In genomic region chr19:16441661-16442071, GRCh38 we compare ENCODE assay signal across 8 cellular contexts. TPM values are rescaled to one million over a fixed set of nuclear protein-coding genes. Genes with fewer than 3 reads are reported as not detected.
DNase-seq lines count a peak whose midpoint lies in the region; ATAC-seq and TF ChIP-seq lines count a peak whose summit lies in the region.

No MANE protein-coding gene starts in this region.

- H3K4me1 ChIP-seq in foreskin keratinocyte (no peaks in the 10 kb centered on the region), stomach (peaks cover 26 to 68% (median 47%) of the 10 kb centered on the region in 4 donors)

- no peaks in the 10 kb centered on the region for H3K27me3 ChIP-seq in foreskin keratinocyte
- H3K27me3 ChIP-seq in stomach, result no peaks in the 10 kb centered on the region

- H3K36me3 ChIP-seq in stomach, result peaks cover 10 to 53% (median 49%) of the 10 kb centered on the region in 4 donors

- in situ Hi-C loops in SK-MEL-5 (cut with HindIII; ENCODE audit: low pct_unique_long_range_greater_than_20kb, low sequenced_read_pairs), result no loop called here

- intact Hi-C loops in Right ventricle myocardium superior (cut with DNase I), result no loop called here
- intact Hi-C loops in Right ventricle myocardium inferior (cut with DNase I), result no loop called here
- intact Hi-C loops in stomach (cut with DNase I; ENCODE audit: low total_unique reads), result no loop called here

- no peak overlapping the region for H3K4me3 ChIP-seq in stomach

- peak; percentile 60 for TF ChIP-seq CTCF in foreskin keratinocyte (conservative IDR thresholded peaks at IDR 0.05)
- peak in 4 of 7 experiments; percentile 8 to 40 (median 16) for TF ChIP-seq CTCF in stomach (IDR thresholded peaks at IDR 0.05)

- TF ChIP-seq POLR2A in stomach (IDR thresholded peaks at IDR 0.05), result no peak

- TF ChIP-seq EP300 in stomach (IDR thresholded peaks at IDR 0.05), result no peak

- no peaks in the 10 kb centered on the region for H3K9me3 ChIP-seq in stomach

- 86 to 90% (median 88%) methylated on average over 12 of the region's 12 CpGs for WGBS in stomach, 5 donors

- H3K27ac ChIP-seq in foreskin keratinocyte, result no peak overlapping the region
- H3K27ac ChIP-seq in stomach, result peak overlapping the region in 1 of 5 donors; percentile 67

- DNase-seq in Right ventricle myocardium superior, result no peak
- no peak for DNase-seq in Right ventricle myocardium inferior (ENCODE audit: missing footprints)
- DNase-seq in SK-MEL-5 (ENCODE audit: low read depth, low spot score), result peak; percentile 55
- DNase-seq in foreskin keratinocyte, result no peak
- DNase-seq in stomach, result no peak
- DNase-seq in central memory CD4-positive, alpha-beta T cell, result no peak

- ATAC-seq in Right ventricle myocardium superior (ENCODE audit: poor library complexity) (peak; percentile 10), Right ventricle myocardium inferior (no peak), foreskin keratinocyte (peak; percentile 47), HG02759 (IDR thresholded peaks at IDR 0.05; ENCODE audit: unreplicated experiment) (no peak)
- no peak for ATAC-seq in activated CD4-positive, CD25-positive, alpha-beta regulatory T cell treated with anti-CD3 and anti-CD28 coated beads, Interleukin-2, amount 50 U/mL, for 24 hours

RNA-seq across cellular contexts. Expression of gene EPS15L1, which starts 30.1 kb away (rescaled TPM):
- total RNA-seq in Right ventricle myocardium superior (76.1 TPM), Right ventricle myocardium inferior (64.7 TPM), foreskin keratinocyte (19.5 and 19.7 TPM in 2 replicates), stomach (10 to 100 TPM; 17.7 to 67.7 (median 26.1) TPM)
- total RNA-seq in SK-MEL-5 (2014; rRNA removed; shearing (Covaris generic)), result 4.7 and 4.8 TPM in 2 replicates
- 16.4 and 24.9 TPM in 2 replicates for polyA plus RNA-seq in SK-MEL-5 (2015; cell fraction: cytosol; rRNA removed)
- polyA plus RNA-seq in SK-MEL-5 (2015; cell fraction: nucleus; rRNA removed), result 27.0 and 33.4 TPM in 2 replicates
- polyA plus RNA-seq in foreskin keratinocyte (19.7 and 20.4 TPM in 2 replicates), stomach (10 to 100 TPM; 15.6 to 20.2 (median 16.2) TPM)

RNA-seq across cellular contexts. Expression of gene CALR3, which starts 54.3 kb away (rescaled TPM):
- not detected for total RNA-seq in Right ventricle myocardium superior
- not detected for total RNA-seq in Right ventricle myocardium inferior
- total RNA-seq in SK-MEL-5 (2014; rRNA removed; shearing (Covaris generic)), result 0.29 and 0.53 TPM in 2 replicates
- polyA plus RNA-seq in SK-MEL-5 (2015; cell fraction: cytosol; rRNA removed), result 0.18 TPM in 1 of 2 replicates, not detected in the other
- polyA plus RNA-seq in SK-MEL-5 (2015; cell fraction: nucleus; rRNA removed), result not detected in 2 replicates
- not detected in 2 replicates for total RNA-seq in foreskin keratinocyte
- polyA plus RNA-seq in foreskin keratinocyte, result 0.03 TPM in 1 of 2 replicates, not detected in the other
- total RNA-seq in stomach, result not detected
- not detected for polyA plus RNA-seq in stomach

RNA-seq across cellular contexts. Expression of gene C19orf44, which starts 54.5 kb away (rescaled TPM):
- total RNA-seq in Right ventricle myocardium superior (3.6 TPM), Right ventricle myocardium inferior (3.3 TPM), foreskin keratinocyte (3.6 and 3.8 TPM in 2 replicates), stomach (10 to 100 TPM in 1 of 5 donors, 1 to 10 TPM in 3, not detected in 1; 2.6 to 40.3 (median 5.2) TPM)
- total RNA-seq in SK-MEL-5 (2014; rRNA removed; shearing (Covaris generic)), result 2.2 and 2.6 TPM in 2 replicates
- 2.0 and 2.2 TPM in 2 replicates for polyA plus RNA-seq in SK-MEL-5 (2015; cell fraction: cytosol; rRNA removed)
- 9.7 and 10.3 TPM in 2 replicates for polyA plus RNA-seq in SK-MEL-5 (2015; cell fraction: nucleus; rRNA removed)
- polyA plus RNA-seq in foreskin keratinocyte (2.7 and 3.4 TPM in 2 replicates), stomach (1 to 10 TPM; 2.4 to 3.9 (median 3.2) TPM)

Comparison
In these comparisons a context has a peak if more than half of its experiments do, and no peak if none do; other contexts are left out.
1. ATAC-seq: peak in Right ventricle myocardium superior (single experiment) and foreskin keratinocyte (single experiment); none in Right ventricle myocardium inferior (single experiment), activated CD4-positive, CD25-positive, alpha-beta regulatory T cell treated with anti-CD3 and anti-CD28 coated beads, Interleukin-2, amount 50 U/mL, for 24 hours (0 of 2) and HG02759 (single experiment).